ENCODE assay signal across 26 cellular contexts in genomic region chr12:113170926-113171325, GRCh38. TPM values are rescaled to one million over a fixed set of nuclear protein-coding genes. Genes with fewer than 3 reads are reported as not detected.
"Had no signal": no experiment of that assay in that cellular context is flagged by ENCODE, and none has a peak within 500 bp of the region (broad histone marks: within the 10 kb centered on the region; RNA-seq: fewer than 3 reads in every experiment).

No MANE protein-coding gene starts in this region.

- DNase-seq: activated CD4-positive, alpha-beta memory T cell treated with anti-CD3 and anti-CD28 coated beads, Interleukin-2, amount 10 ng/mL, durations not matched to agents 7 days and 5 days; activated CD4-positive, alpha-beta T cell treated with anti-CD3 and anti-CD28 coated beads, Interleukin-2, amount 10 ng/mL, durations not matched to agents 24 days and 14 days; activated effector memory CD4-positive, alpha-beta T cell treated with Interleukin-2 at 50 U/mL for 16 hours; activated naive CD4-positive, alpha-beta T cell treated with anti-CD3 and anti-CD28 coated beads, Interleukin-2, amount 50 U/mL, for 16 hours; activated naive CD8-positive, alpha-beta T cell treated with anti-CD3 and anti-CD28 coated beads, Interleukin-2, amount 50 U/mL, for 24 hours; activated T-cell treated with anti-CD3 and anti-CD28 coated beads, Interleukin-2, amount 50 U/mL, for 72 hours; body of pancreas; cortex of kidney; foreskin keratinocyte; hippocampal formation; kidney glomerular epithelial cell; left lung; natural killer cell; retina; sigmoid colon; stimulated activated CD4-positive, alpha-beta T cell treated with anti-CD3 and anti-CD28 coated beads, Interleukin-2, amount 100 ng/mL, for 48 hours; stimulated activated CD8-positive, alpha-beta memory T cell treated with anti-CD3 and anti-CD28 coated beads, Interleukin-4, amount 100 ng/mL, for 48 hours; stimulated activated naive CD8-positive, alpha-beta T cell treated with anti-CD3 and anti-CD28 coated beads, Interleukin-15, Interleukin-2, amounts not matched to agents 100 U/mL and 50 U/mL, for 24 hours; tibial artery had no signal

- H3K4me3 ChIP-seq: body of pancreas, cardiac muscle cell, left lung, lung, sigmoid colon, tibial artery had no signal

- H3K9me3 ChIP-seq: body of pancreas, left lung, sigmoid colon, tibial artery had no signal

- H3K4me1 ChIP-seq: body of pancreas, foreskin keratinocyte, left lung, sigmoid colon, tibial artery had no signal

- H3K27me3 ChIP-seq: body of pancreas, cardiac muscle cell, foreskin keratinocyte, left lung, sigmoid colon, tibial artery had no signal

- H3K27ac ChIP-seq: body of pancreas, cardiac muscle cell, foreskin keratinocyte, left lung, sigmoid colon, tibial artery had no signal

- ATAC-seq: activated CD4-positive, CD25-positive, alpha-beta regulatory T cell treated with anti-CD3 and anti-CD28 coated beads, Interleukin-2, amount 50 U/mL, for 24 hours; activated naive CD8-positive, alpha-beta T cell treated with anti-CD3 and anti-CD28 coated beads, Interleukin-2, amount 50 U/mL, for 24 hours; activated T-cell treated with anti-CD3 and anti-CD28 coated beads, Interleukin-2, amount 50 U/mL, for 72 hours; body of pancreas; foreskin keratinocyte; left lung; natural killer cell; stimulated activated naive CD8-positive, alpha-beta T cell treated with anti-CD3 and anti-CD28 coated beads, Interleukin-15, Interleukin-2, amounts not matched to agents 100 U/mL and 50 U/mL, for 24 hours had no signal

RNA-seq across cellular contexts. Expression of gene CFAP73, which starts 21.4 kb away (rescaled TPM):
- total RNA-seq: activated CD4-positive, alpha-beta T cell treated with anti-CD3 and anti-CD28 coated beads, Interleukin-2, amount 10 ng/mL, durations not matched to agents 24 days and 14 days; cardiac muscle cell; foreskin keratinocyte; natural killer cell; osteocyte; progenitor cell of endocrine pancreas; sigmoid colon; subcutaneous adipose tissue; ureter had no signal

RNA-seq across cellular contexts. Expression of gene RASAL1, which starts 35.4 kb away (rescaled TPM):
- total RNA-seq: natural killer cell, osteocyte, subcutaneous adipose tissue had no signal
